In genomic region chr11:133243832-133244231, GRCh38 we compare ENCODE assay signal across 24 cellular contexts.
DNase-seq lines count a peak whose midpoint lies in the region; TF ChIP-seq lines count a peak whose summit lies in the region.
"Had no signal": no experiment of that assay in that cellular context is flagged by ENCODE, and none has a peak within 500 bp of the region (broad histone marks: within the 10 kb centered on the region; RNA-seq: fewer than 3 reads in every experiment).

No MANE protein-coding gene starts in this region.

- WGBS in endodermal cell (ENCODE audit: insufficient coverage in 1 of 2, insufficient read length in 1 of 2), 2 experiments: 57 to 87% methylated on average over 1 to 3 of the region's 3 CpGs
- 74% methylated on average over 3 of the region's 3 CpGs for WGBS in smooth muscle cell (ENCODE audit: low lambda C conversion rate)

- no peak overlapping the region for H3K27ac Mint-ChIP-seq in endodermal cell
- no peak overlapping the region for H3K27ac Mint-ChIP-seq in T-helper 2 cell treated with Interferon-gamma antibody and Interleukin-4, amounts not matched to agents 5 μg/mL and 100 μg/mL, for 36 hours
- H3K27ac Mint-ChIP-seq: CD8-positive, alpha-beta T cell had no signal

- H3K4me3 Mint-ChIP-seq in endodermal cell: no peak overlapping the region
- H3K4me3 Mint-ChIP-seq in T-helper 2 cell treated with Interferon-gamma antibody and Interleukin-4, amounts not matched to agents 5 μg/mL and 100 μg/mL, for 36 hours: no peak overlapping the region
- H3K4me3 Mint-ChIP-seq: CD8-positive, alpha-beta T cell; IgD-negative memory B cell had no signal

- H3K36me3 ChIP-seq in H7 (replicated peaks; ENCODE audit: control insufficient read depth, insufficient read depth, low read length) (no peaks in the 10 kb centered on the region), endodermal cell (ENCODE audit: control insufficient read depth, insufficient read depth, low read length) (no peaks in the 10 kb centered on the region), smooth muscle cell (ENCODE audit: low read depth) (no peaks in the 10 kb centered on the region)

- H3K4me3 ChIP-seq in H7 (ENCODE audit: insufficient read depth, low read depth, low read length): no peak overlapping the region
- no peak overlapping the region for H3K4me3 ChIP-seq in endodermal cell (ENCODE audit: low read length)
- H3K4me3 ChIP-seq in smooth muscle cell: no peak overlapping the region
- H3K4me3 ChIP-seq: GM23248 had no signal

- H3K27ac ChIP-seq in endodermal cell (ENCODE audit: low read depth, low read length) (no peak overlapping the region), smooth muscle cell (ENCODE audit: low read depth) (no peak overlapping the region)
- H3K27ac ChIP-seq: GM23248, KMS-11, RWPE1 had no signal

- H4K20me1 ChIP-seq in smooth muscle cell (ENCODE audit: low read depth): no peaks in the 10 kb centered on the region

- no peaks in the 10 kb centered on the region for H3K79me2 ChIP-seq in smooth muscle cell (ENCODE audit: low read depth)

- no peak overlapping the region for H2AFZ ChIP-seq in smooth muscle cell (ENCODE audit: low read depth)
- H2AFZ ChIP-seq: GM23248 had no signal

- peaks cover 4% of the 10 kb centered on the region for H3K9me3 Mint-ChIP-seq in endodermal cell
- H3K9me3 Mint-ChIP-seq in T-helper 2 cell treated with Interferon-gamma antibody and Interleukin-4, amounts not matched to agents 5 μg/mL and 100 μg/mL, for 36 hours: no peaks in the 10 kb centered on the region
- H3K9me3 Mint-ChIP-seq: CD8-positive, alpha-beta T cell had no signal

- H3K9me3 ChIP-seq in endodermal cell (ENCODE audit: control insufficient read depth, low read length): no peaks in the 10 kb centered on the region
- H3K9me3 ChIP-seq in smooth muscle cell (replicated peaks; ENCODE audit: low read depth): no peaks in the 10 kb centered on the region
- H3K9me3 ChIP-seq: Caco-2 had no signal

- DNase-seq in H7 (peak; percentile 55), endodermal cell (peak; percentile 75), iPS-NIHi7 (ENCODE audit: extremely low spot score) (peak; percentile 63), SKM-1 (lab: John Stamatoyannopoulos, UW; ENCODE audit: unreplicated experiment) (no peak), smooth muscle cell (lab: John Stamatoyannopoulos, UW; ENCODE audit: unreplicated experiment) (no peak)
- DNase-seq in stimulated activated naive CD4-positive, alpha-beta T cell treated with Interleukin-2 at 50 U/mL for 16 hours (lab: John Stamatoyannopoulos, UW): no peak
- DNase-seq in T-helper 2 cell treated with Interferon-gamma antibody and Interleukin-4, amounts not matched to agents 5 μg/mL and 100 μg/mL, for 36 hours (ENCODE audit: low spot score): no peak
- DNase-seq: C1 segment of cervical spinal cord; Caco-2; CD8-positive, alpha-beta T cell; EL; GF-D8; GM23248; MM.1S; NCI-H1048; NCI-H1417; NCI-H1694; NCI-H2029 treated with DMSO at 0.1 percent for 48 hours; NCI-H2227 treated with DMSO at 0.1 percent for 48 hours; NCI-H526 treated with DMSO at 0.1 percent for 48 hours; SHP77 had no signal

- TF ChIP-seq CTCF in endodermal cell (conservative IDR thresholded peaks at IDR 0.05) (peak; percentile 64), smooth muscle cell (IDR thresholded peaks at IDR 0.05; ENCODE audit: borderline replicate concordance, insufficient read depth, poor library complexity, severe bottlenecking) (no peak)

- H3K4me1 ChIP-seq in endodermal cell (ENCODE audit: control insufficient read depth, insufficient read depth, low read length) (no peaks in the 10 kb centered on the region), smooth muscle cell (ENCODE audit: low read depth) (no peaks in the 10 kb centered on the region)

- no peaks in the 10 kb centered on the region for H3F3A ChIP-seq in smooth muscle cell (ENCODE audit: low read depth)

- H3K4me2 ChIP-seq in smooth muscle cell: no peak overlapping the region
- H3K4me2 ChIP-seq: KMS-11 had no signal

- no peaks in the 10 kb centered on the region for H3K27me3 Mint-ChIP-seq in endodermal cell (ENCODE audit: insufficient read depth)
- H3K27me3 Mint-ChIP-seq in T-helper 2 cell treated with Interferon-gamma antibody and Interleukin-4, amounts not matched to agents 5 μg/mL and 100 μg/mL, for 36 hours (ENCODE audit: low read depth): no peaks in the 10 kb centered on the region
- H3K27me3 Mint-ChIP-seq: IgD-negative memory B cell had no signal

- H3K4me1 Mint-ChIP-seq in endodermal cell: peaks cover 8% of the 10 kb centered on the region
- no peaks in the 10 kb centered on the region for H3K4me1 Mint-ChIP-seq in T-helper 2 cell treated with Interferon-gamma antibody and Interleukin-4, amounts not matched to agents 5 μg/mL and 100 μg/mL, for 36 hours (ENCODE audit: low read depth)
- H3K4me1 Mint-ChIP-seq: IgD-negative memory B cell had no signal

- H3K27me3 ChIP-seq in H7 (ENCODE audit: control insufficient read depth, insufficient read depth, low read length): no peaks in the 10 kb centered on the region
- H3K27me3 ChIP-seq in endodermal cell (ENCODE audit: control insufficient read depth, insufficient read depth, low read length, poor library complexity, severe bottlenecking): no peaks in the 10 kb centered on the region
- H3K27me3 ChIP-seq in smooth muscle cell (ENCODE audit: low read depth): peaks cover 19% of the 10 kb centered on the region

- H3K36me3 Mint-ChIP-seq in endodermal cell (ENCODE audit: low read depth): peaks cover 3% of the 10 kb centered on the region
- no peaks in the 10 kb centered on the region for H3K36me3 Mint-ChIP-seq in T-helper 2 cell treated with Interferon-gamma antibody and Interleukin-4, amounts not matched to agents 5 μg/mL and 100 μg/mL, for 36 hours (ENCODE audit: low read depth)
- H3K36me3 Mint-ChIP-seq: CD8-positive, alpha-beta T cell; IgD-negative memory B cell had no signal

- no peak overlapping the region for H3K9ac ChIP-seq in endodermal cell (ENCODE audit: extremely low read depth, low read length, poor library complexity, severe bottlenecking)
- H3K9ac ChIP-seq in smooth muscle cell (ENCODE audit: low read depth): no peak overlapping the region
- H3K9ac ChIP-seq: GM23248, KMS-11 had no signal

Comparison
In these comparisons a context has a peak if more than half of its experiments do, and no peak if none do; other contexts are left out.
1. DNase-seq: peak in H7 (single experiment), endodermal cell (single experiment) and iPS-NIHi7 (single experiment); none in SKM-1 (single experiment), stimulated activated naive CD4-positive, alpha-beta T cell treated with Interleukin-2 at 50 U/mL for 16 hours (single experiment), T-helper 2 cell treated with Interferon-gamma antibody and Interleukin-4, amounts not matched to agents 5 μg/mL and 100 μg/mL, for 36 hours (single experiment) and smooth muscle cell (single experiment).